1 cellular context compared by ENCODE assay signal in genomic region chr16:3490911-3491629, GRCh38.
TF ChIP-seq lines count a peak whose summit lies in the region.

No MANE protein-coding gene starts in this region.

TF ChIP-seq in HepG2, 621 proteins besides CTCF, POLR2A, EP300 and RAD21 (continued from another document):
- TF ChIP-seq RERE (CRISPR knock-in tag; IDR thresholded peaks at IDR 0.05; ENCODE audit: low read depth) = no peak
- TF ChIP-seq ZNF776 (CRISPR knock-in tag; IDR thresholded peaks at IDR 0.05) = no peak
- TF ChIP-seq RFX1 (IDR thresholded peaks at IDR 0.05) = no peak
- peak; percentile 20; the same call in 1 of the 2 replicates for TF ChIP-seq TFAP4 (IDR thresholded peaks at IDR 0.05; ENCODE audit: borderline replicate concordance, low read depth)
- no peak for TF ChIP-seq HMG20A (CRISPR knock-in tag; IDR thresholded peaks at IDR 0.05; ENCODE audit: borderline replicate concordance)
- no peak for TF ChIP-seq REL (CRISPR knock-in tag; conservative IDR thresholded peaks at IDR 0.05)
- TF ChIP-seq GLMP (CRISPR knock-in tag; IDR thresholded peaks at IDR 0.05; ENCODE audit: borderline replicate concordance) = no peak
- TF ChIP-seq FOSL2 (CRISPR knock-in tag; IDR thresholded peaks at IDR 0.05) = peak; percentile 63
- no peak for TF ChIP-seq RXRA (CRISPR knock-in tag; IDR thresholded peaks at IDR 0.05)
- 0 out of 2 replicates have a peak, but pooled peaks have one; percentile 26 for TF ChIP-seq FOXA3 (CRISPR knock-in tag; IDR thresholded peaks at IDR 0.05)
- TF ChIP-seq ZSCAN12 (CRISPR knock-in tag; IDR thresholded peaks at IDR 0.05) = no peak
- peak; percentile 41; the same call in 1 of the 2 replicates for TF ChIP-seq UBTF (CRISPR knock-in tag; IDR thresholded peaks at IDR 0.05)
- TF ChIP-seq PLRG1 (conservative IDR thresholded peaks at IDR 0.05) = no peak
- TF ChIP-seq BORCS8-MEF2B (CRISPR knock-in tag; IDR thresholded peaks at IDR 0.05) = no peak
- no peak for TF ChIP-seq ZNF563 (CRISPR knock-in tag; IDR thresholded peaks at IDR 0.05)
- TF ChIP-seq ZNF138 (CRISPR knock-in tag; IDR thresholded peaks at IDR 0.05; ENCODE audit: low read depth) = no peak
- TF ChIP-seq MIXL1 (CRISPR knock-in tag; IDR thresholded peaks at IDR 0.05) = no peak
- TF ChIP-seq ZNF616 (CRISPR knock-in tag; IDR thresholded peaks at IDR 0.05; ENCODE audit: low read depth) = no peak
- no peak for TF ChIP-seq FOXA1 (IDR thresholded peaks at IDR 0.05)
- TF ChIP-seq FOXA1 (CRISPR knock-in tag; IDR thresholded peaks at IDR 0.05) = peak; percentile 28; the same call in 1 of the 2 replicates
- TF ChIP-seq ARHGAP35 (CRISPR knock-in tag; IDR thresholded peaks at IDR 0.05; ENCODE audit: borderline replicate concordance) = no peak
- no peak for TF ChIP-seq ZNF572 (CRISPR knock-in tag; IDR thresholded peaks at IDR 0.05)
- TF ChIP-seq MXD3 (CRISPR knock-in tag; IDR thresholded peaks at IDR 0.05) = no peak
TF ChIP-seq in HepG2: peak in this region for 17.
